14 cellular contexts compared by ENCODE assay signal in genomic region chr3:102741105-102741504, GRCh38.
DNase-seq lines count a peak whose midpoint lies in the region; ATAC-seq and TF ChIP-seq lines count a peak whose summit lies in the region.
"Had no signal": no experiment of that assay in that cellular context is flagged by ENCODE, and none has a peak within 500 bp of the region (broad histone marks: within the 10 kb centered on the region; RNA-seq: fewer than 3 reads in every experiment).

No MANE protein-coding gene starts in this region.

- H3K4me3 ChIP-seq in RWPE2 (ENCODE audit: severe bottlenecking): no peak overlapping the region
- H3K4me3 ChIP-seq: gastrocnemius medialis had no signal

- no peak overlapping the region for H3K27ac ChIP-seq in RWPE2 (ENCODE audit: poor library complexity, severe bottlenecking)
- H3K27ac ChIP-seq: gastrocnemius medialis had no signal

- ATAC-seq in RWPE2 (ENCODE audit: low read depth): peak; percentile 58; the same call in 1 of the 3 replicates
- no peak for ATAC-seq in GM21529 (IDR thresholded peaks at IDR 0.05; ENCODE audit: unreplicated experiment)
- ATAC-seq: activated T-cell treated with anti-CD3 and anti-CD28 coated beads, Interleukin-2, amount 50 U/mL, for 72 hours; CD8-positive, alpha-beta T cell; gastrocnemius medialis; left colon; natural killer cell treated with Interleukin-12 subunit alpha and Interleukin-12 subunit beta and Interleukin-15 and Interleukin-18, amount 100 ng/mL, for 72 hours had no signal

- TF ChIP-seq CTCF in RWPE2 (IDR thresholded peaks at IDR 0.05; ENCODE audit: poor library complexity, severe bottlenecking): peak; percentile 30

- H3K9me3 ChIP-seq in RWPE2 (ENCODE audit: severe bottlenecking): no peaks in the 10 kb centered on the region
- H3K9me3 ChIP-seq: gastrocnemius medialis had no signal

- no peaks in the 10 kb centered on the region for H3K4me1 ChIP-seq in RWPE2 (ENCODE audit: insufficient read depth, poor library complexity, severe bottlenecking)
- H3K4me1 ChIP-seq: gastrocnemius medialis had no signal

- DNase-seq in D341Med (ENCODE audit: low spot score): peak; percentile 48
- peak; percentile 9 for DNase-seq in HEK293T (ENCODE audit: extremely low spot score)
- no peak for DNase-seq in RWPE2 (ENCODE audit: low spot score)
- DNase-seq in kidney tubule cell (ENCODE audit: low spot score): peak; percentile 33
- no peak for DNase-seq in NCI-H446 (lab: John Stamatoyannopoulos, UW)
- DNase-seq in germinal center (ENCODE audit: low spot score): no peak
- no peak for DNase-seq in NCI-H524 treated with DMSO at 0.1 percent for 48 hours (lab: John Stamatoyannopoulos, UW)
- DNase-seq: activated T-cell treated with anti-CD3 and anti-CD28 coated beads, Interleukin-2, amount 50 U/mL, for 72 hours; CD8-positive, alpha-beta T cell; gastrocnemius medialis; left colon; NCI-H1694 treated with DMSO at 0.1 percent for 48 hours had no signal

- no peaks in the 10 kb centered on the region for H3K36me3 ChIP-seq in RWPE2 (ENCODE audit: low read depth)
- H3K36me3 ChIP-seq: gastrocnemius medialis had no signal

- POLR2A ChIA-PET in HEK293T (lab: Yijun Ruan, JAX): no interaction called here

- CTCF ChIA-PET in HEK293T (lab: Yijun Ruan, JAX): interaction anchor here (2.4 to 2.8 kb wide), 2 partner anchors 67 to 512 kb away, joined by 10 to 11 read pairs; no protein-coding TSS in a partner anchor

- no peaks in the 10 kb centered on the region for H3K27me3 ChIP-seq in RWPE2 (ENCODE audit: insufficient read depth, poor library complexity, severe bottlenecking)
- H3K27me3 ChIP-seq: gastrocnemius medialis had no signal

TF ChIP-seq in HEK293T, 16 proteins besides CTCF, POLR2A, EP300 and RAD21:
- TF ChIP-seq NFRKB (IDR thresholded peaks at IDR 0.05) (no peak), LEF1 (IDR thresholded peaks at IDR 0.05; ENCODE audit: borderline replicate concordance) (no peak), FOXK2 (IDR thresholded peaks at IDR 0.05) (no peak), SP1 (IDR thresholded peaks at IDR 0.05) (no peak), FOXA1 (IDR thresholded peaks at IDR 0.05) (no peak), SUZ12 (IDR thresholded peaks at IDR 0.05) (no peak), BHLHE40 (IDR thresholded peaks at IDR 0.05; ENCODE audit: borderline replicate concordance) (no peak), HDGF (IDR thresholded peaks at IDR 0.05; ENCODE audit: borderline replicate concordance) (no peak), CTBP1 (IDR thresholded peaks at IDR 0.05; ENCODE audit: borderline replicate concordance) (no peak), FOXM1 (IDR thresholded peaks at IDR 0.05; ENCODE audit: borderline replicate concordance) (no peak), PKNOX1 (IDR thresholded peaks at IDR 0.05) (no peak), ELF4 (IDR thresholded peaks at IDR 0.05) (no peak), ZNF384 (IDR thresholded peaks at IDR 0.05) (no peak), L3MBTL2 (conservative IDR thresholded peaks at IDR 0.05) (no peak), TARDBP (IDR thresholded peaks at IDR 0.05) (no peak), ARNT (IDR thresholded peaks at IDR 0.05) (no peak)

Comparison
In these comparisons a context has a peak if more than half of its experiments do, and no peak if none do; other contexts are left out.
1. DNase-seq: peak in D341Med (single experiment), HEK293T (single experiment) and kidney tubule cell (single experiment); none in RWPE2 (single experiment), NCI-H446 (0 of 2), germinal center (single experiment) and NCI-H524 treated with DMSO at 0.1 percent for 48 hours (single experiment).